8 cellular contexts compared by ENCODE assay signal in genomic region chr12:71392521-71393145, GRCh38. TPM values are rescaled to one million over a fixed set of nuclear protein-coding genes. Genes with fewer than 3 reads are reported as not detected.
DNase-seq lines count a peak whose midpoint lies in the region; ATAC-seq, FAIRE-seq and TF ChIP-seq lines count a peak whose summit lies in the region.

No MANE protein-coding gene starts in this region.

- no TSS peak for BruUV-seq in GM12878 (replicated peaks; lab: Mats Ljungman, UMichigan)

- H3K4me2 ChIP-seq in GM12878 (ENCODE audit: control insufficient read depth, insufficient read depth): no peak overlapping the region

- no peaks in the 10 kb centered on the region for H4K20me1 ChIP-seq in GM12878 (ENCODE audit: control insufficient read depth, insufficient read depth)

- ATAC-seq in GM21381 (IDR thresholded peaks at IDR 0.05; ENCODE audit: unreplicated experiment) (peak; percentile 92), HG03520 (IDR thresholded peaks at IDR 0.05; ENCODE audit: unreplicated experiment) (peak; percentile 97), GM12878 (peak; percentile 93), thoracic aorta (ENCODE audit: insufficient number of reproducible peaks, low FRiP score, low read depth) (peak; percentile 52)

- H2AFZ ChIP-seq in GM12878 (ENCODE audit: control insufficient read depth, low read depth, low read length): no peak overlapping the region

- H3K4me3 ChIP-seq in GM12878: no peak overlapping the region
- H3K4me3 ChIP-seq in thoracic aorta: no peak overlapping the region
- H3K4me3 ChIP-seq in suprapubic skin: no peak overlapping the region

- H3K4me1 ChIP-seq in GM12878 (ENCODE audit: control insufficient read depth, insufficient read depth, low read length): no peaks in the 10 kb centered on the region
- H3K4me1 ChIP-seq in thoracic aorta (ENCODE audit: control insufficient read depth in 1 of 2, low read depth in 2 of 2): peaks cover 0 to 3% of the 10 kb centered on the region in 2 donors
- H3K4me1 ChIP-seq in suprapubic skin: no peaks in the 10 kb centered on the region

- no peak overlapping the region for H3K9ac ChIP-seq in GM12878 (ENCODE audit: control insufficient read depth, insufficient read depth, low read length)

- TF ChIP-seq RAD21 in GM12878 (IDR thresholded peaks at IDR 0.05; ENCODE audit: insufficient read depth, low read depth, low read length): peak; percentile 52

- in situ Hi-C loops in GM12878 (cut with MboI): no loop called here

- POLR2A ChIA-PET in GM12878 (lab: Charles Lee): interaction anchor here (0.5 kb wide), 1 partner anchor 158 kb away, joined by 4 read pairs; no protein-coding TSS in a partner anchor

- intact Hi-C loops in GM12878 (cut with micrococcal nuclease; ENCODE audit: unreplicated experiment): loop anchor here (2.0 to 5.0 kb wide), 2 partner anchors 176 to 655 kb away; no protein-coding TSS in a partner anchor

- TF ChIP-seq CTCF in GM12878 (IDR thresholded peaks at IDR 0.05 in 2 of 3, conservative IDR thresholded peaks at IDR 0.05 in 1 of 3; ENCODE audit: control insufficient read depth in 2 of 3, extremely low read depth in 1 of 3, insufficient read depth in 1 of 3, low read depth in 3 of 3, low read length in 3 of 3) (peak; percentile 79 to 86 (median 84)), thoracic aorta (IDR thresholded peaks at IDR 0.05) (peak; percentile 76), suprapubic skin (IDR thresholded peaks at IDR 0.05) (peak in 1 of 2 donors; percentile 69)

- H3K27ac ChIP-seq in GM12878 (ENCODE audit: control insufficient read depth, insufficient read depth): no peak overlapping the region
- H3K27ac ChIP-seq in thoracic aorta: no peak overlapping the region
- no peak overlapping the region for H3K27ac ChIP-seq in suprapubic skin

- H3K9me3 ChIP-seq in GM12878 (replicated peaks; ENCODE audit: control insufficient read depth, insufficient read depth, low read length): no peaks in the 10 kb centered on the region
- no peaks in the 10 kb centered on the region for H3K9me3 ChIP-seq in thoracic aorta
- H3K9me3 ChIP-seq in suprapubic skin: no peaks in the 10 kb centered on the region

- WGBS in GM12878 (ENCODE audit: insufficient coverage, insufficient replicate concordance, low lambda C conversion rate, missing lambda C conversion rate): 30% methylated on average over 10 of the region's 10 CpGs
- WGBS in suprapubic skin: 47% methylated on average over 10 of the region's 10 CpGs

- H3K27me3 ChIP-seq in GM12878 (replicated peaks in 1 of 2; ENCODE audit: control insufficient read depth in 2 of 2, insufficient read depth in 2 of 2, low read length in 1 of 2): no peaks in the 10 kb centered on the region
- H3K27me3 ChIP-seq in thoracic aorta (replicated peaks; ENCODE audit: insufficient read depth): no peaks in the 10 kb centered on the region
- no peaks in the 10 kb centered on the region for H3K27me3 ChIP-seq in suprapubic skin

- RAD21 ChIA-PET in GM12878 (lab: Charles Lee; ENCODE audit: unreplicated experiment): interaction anchor here (1.1 to 1.6 kb wide), 3 partner anchors 12 to 355 kb away, joined by 4 to 12 read pairs (median 8); no protein-coding TSS in a partner anchor

- peak; percentile 89 for FAIRE-seq in GM12878 (lab: Jason Lieb, UNC)

- CTCF ChIA-PET in GM12878 (lab: Yijun Ruan, JAX): interaction anchor here (0.6 to 2.6 kb wide), 26 partner anchors 8 to 661 kb away, joined by 3 to 20 read pairs (median 3); no protein-coding TSS in a partner anchor

- no peaks in the 10 kb centered on the region for H3K36me3 ChIP-seq in GM12878 (ENCODE audit: control insufficient read depth in 2 of 2, insufficient read depth in 2 of 2, low read length in 1 of 2)
- H3K36me3 ChIP-seq in thoracic aorta: no peaks in the 10 kb centered on the region
- H3K36me3 ChIP-seq in suprapubic skin: no peaks in the 10 kb centered on the region

- TF ChIP-seq POLR2A in GM12878 (IDR thresholded peaks at IDR 0.05; ENCODE audit: low read depth, low read length) (no peak), suprapubic skin (IDR thresholded peaks at IDR 0.05) (no peak)

- TF ChIP-seq EP300 in GM12878 (IDR thresholded peaks at IDR 0.05; ENCODE audit: borderline replicate concordance in 1 of 2, control insufficient read depth in 1 of 2, low read depth in 2 of 2, low read length in 2 of 2) (no peak), suprapubic skin (IDR thresholded peaks at IDR 0.05) (no peak)

- no peaks in the 10 kb centered on the region for H3K79me2 ChIP-seq in GM12878 (ENCODE audit: control insufficient read depth, insufficient read depth, low read length)

- SMC1A ChIA-PET in GM12878 (lab: Charles Lee; ENCODE audit: uncharacterized antibody, unreplicated experiment): interaction anchor here (0.5 to 1.5 kb wide), 8 partner anchors 9 to 663 kb away, joined by 3 to 9 read pairs (median 4); no protein-coding TSS in a partner anchor

- DNase-seq in ELR (ENCODE audit: low read depth) (peak; percentile 76), NCI-H524 (lab: John Stamatoyannopoulos, UW) (peak; percentile 46 to 79), GM12878 (ENCODE audit: low read depth, low spot score) (peak; percentile 12), iris pigment epithelial cell (ENCODE audit: low read depth) (peak; percentile 82), thoracic aorta (ENCODE audit: low spot score) (no peak), suprapubic skin (ENCODE audit: low spot score in 2 of 2) (no peak)

TF ChIP-seq in GM12878, 131 proteins besides CTCF, POLR2A, EP300 and RAD21:
- no peak for TF ChIP-seq ZBED1 (IDR thresholded peaks at IDR 0.05; ENCODE audit: borderline replicate concordance)
- peak; percentile 32 for TF ChIP-seq MEF2B (IDR thresholded peaks at IDR 0.05; ENCODE audit: partially characterized antibody, poor library complexity, severe bottlenecking)
- TF ChIP-seq SMC3 (IDR thresholded peaks at IDR 0.05; ENCODE audit: borderline replicate concordance, low read length): peak; percentile 71
- no peak for TF ChIP-seq RUNX3 (IDR thresholded peaks at IDR 0.05; ENCODE audit: low read length)
- TF ChIP-seq MEF2A (IDR thresholded peaks at IDR 0.05; ENCODE audit: insufficient read depth, low read depth, low read length): peak; percentile 88
- no peak for TF ChIP-seq ATF2 (IDR thresholded peaks at IDR 0.05; ENCODE audit: low read length)
- no peak for TF ChIP-seq ELK1 (IDR thresholded peaks at IDR 0.05; ENCODE audit: low read depth, low read length)
TF ChIP-seq in GM12878: peak in this region for 3.

RNA-seq across cellular contexts. Expression of gene LGR5, which starts 47.0 kb away (rescaled TPM):
- total RNA-seq in GM12878 (2013; cell fraction: nucleolus; rRNA removed): not detected in 2 replicates
- total RNA-seq in GM12878 (2014; rRNA removed) (not detected in 2 replicates), GM12878 (2014; rRNA removed; fragmentation: Illumina TruSeq; extraction: Trizol) (not detected in 2 replicates), GM12878 (2021) (0.13 TPM in 1 of 2 replicates, not detected in the other), thoracic aorta (1 to 10 TPM; 1.8 to 7.4 TPM), suprapubic skin (1 to 10 TPM in 3 of 4 donors, under 1 TPM in 1; 0.97 to 5.5 (median 2.9) TPM)
- not detected for polyA plus RNA-seq in GM12878 (2011; ENCODE audit: low read depth)
- polyA plus RNA-seq in GM12878 (2011; rRNA removed) (2.1 and 2.6 TPM in 2 replicates), GM12878 (2014; fragmentation: Illumina TruSeq; extraction: Trizol) (not detected in 2 replicates), GM12878 (2014; fragmentation: Nextera tagmentation; extraction: Ambion mirVana) (not detected), GM12878 (2014; rRNA removed) (not detected in 2 replicates), GM12878 (2016; fragmentation: Nextera tagmentation; extraction: Ambion mirVana) (not detected)
- 1.6 and 2.1 TPM in 2 replicates for polyA plus RNA-seq in GM12878 (2011; cell fraction: cytosol; rRNA removed)
- polyA plus RNA-seq in GM12878 (2011; cell fraction: nucleus; rRNA removed): 5.0 and 5.3 TPM in 2 replicates
- not detected in 2 replicates for polyA plus RNA-seq in GM12878 (2012)
- 1.9 and 2.6 TPM in 2 replicates for polyA minus RNA-seq in GM12878 (2011; rRNA and poly(A)+ RNA removed)
- polyA minus RNA-seq in GM12878 (2011; cell fraction: cytosol; rRNA and poly(A)+ RNA removed): 0.80 and 1.1 TPM in 2 replicates
- polyA minus RNA-seq in GM12878 (2011; cell fraction: nucleus; rRNA and poly(A)+ RNA removed): 1.3 and 2.0 TPM in 2 replicates

Comparison
In these comparisons a context has a peak if more than half of its experiments do, and no peak if none do; other contexts are left out.
1. DNase-seq: peak in ELR (single experiment), NCI-H524 (2 of 2), GM12878 (single experiment) and iris pigment epithelial cell (single experiment); none in thoracic aorta (single experiment) and suprapubic skin (0 of 2).
2. Peak in every context shown above with its lines, with median percentiles within 50 percentile points of each other: ATAC-seq.